Comparison of ENCODE assay signal across 8 cellular contexts in genomic region chr1:35769759-35770446, GRCh38. TPM values are rescaled to one million over a fixed set of nuclear protein-coding genes. Genes with fewer than 3 reads are reported as not detected.
DNase-seq lines count a peak whose midpoint lies in the region; ATAC-seq and TF ChIP-seq lines count a peak whose summit lies in the region.

CLSPN (minus strand) TSS chr1:35769978; CDS start chr1:35769870, 108 bp downstream.

- no peak for TF ChIP-seq POLR2A in transverse colon (IDR thresholded peaks at IDR 0.05)

- WGBS in transverse colon (ENCODE audit: low coverage in 1 of 2), 2 donors: 1 to 8% methylated on average over 2 to 25 of the region's 34 CpGs

- peak within 1 kb of the TSS; percentile 52 for H3K27ac ChIP-seq in parathyroid adenoma
- H3K27ac ChIP-seq in transverse colon: peak within 1 kb of the TSS; percentile 82 to 91 (median 87)

- peak; percentile 91 for ATAC-seq in HG02759 (IDR thresholded peaks at IDR 0.05; ENCODE audit: unreplicated experiment)
- peak; percentile 99 for ATAC-seq in Right ventricle myocardium superior (ENCODE audit: poor library complexity)

- TF ChIP-seq EP300 in transverse colon (IDR thresholded peaks at IDR 0.05; ENCODE audit: low read depth): no peak

- intact Hi-C loops in Right ventricle myocardium superior (cut with DNase I) (loop anchor here (10.0 kb wide), 1 partner anchor 205 kb away; no protein-coding TSS in a partner anchor), transverse colon (cut with DNase I; ENCODE audit: low total_unique reads) (no loop called here)

- no peaks in the 10 kb centered on the region for H3K27me3 ChIP-seq in parathyroid adenoma (ENCODE audit: control insufficient read depth, insufficient read depth, low read length)
- H3K27me3 ChIP-seq in transverse colon: no peaks in the 10 kb centered on the region

- TF ChIP-seq CTCF in GM12864 (IDR thresholded peaks at IDR 0.05; ENCODE audit: low read depth, low read length, missing control alignments) (no peak), parathyroid adenoma (IDR thresholded peaks at IDR 0.05) (no peak), transverse colon (IDR thresholded peaks at IDR 0.05) (no peak)

- H3K4me1 ChIP-seq in parathyroid adenoma: no peaks in the 10 kb centered on the region
- H3K4me1 ChIP-seq in transverse colon: peaks cover 0 to 6% (median 1%) of the 10 kb centered on the region in 4 donors

- DNase-seq in GM12864 (ENCODE audit: low read depth) (peak; percentile 88), NCI-H1417 (lab: John Stamatoyannopoulos, UW) (peak; percentile 92 to 97 (median 95)), SW 1271 (lab: John Stamatoyannopoulos, UW) (peak; percentile 71 to 92), Right ventricle myocardium superior (peak; percentile 95), transverse colon (peak; percentile 96)
- peak; percentile 93 for DNase-seq in activated naive CD8-positive, alpha-beta T cell treated with anti-CD3 and anti-CD28 coated beads, Interleukin-2, amount 50 U/mL, for 16 hours (ENCODE audit: low read depth, low spot score)

- H3K4me2 ChIP-seq in parathyroid adenoma (ENCODE audit: low read length): peak within 1 kb of the TSS; percentile 81

- H3K79me2 ChIP-seq in parathyroid adenoma: no peaks in the 10 kb centered on the region

- no peaks in the 10 kb centered on the region for H3K9me3 ChIP-seq in parathyroid adenoma (ENCODE audit: control insufficient read depth, low read length)
- H3K9me3 ChIP-seq in transverse colon: no peaks in the 10 kb centered on the region

- H3K4me3 ChIP-seq in GM12864 (ENCODE audit: low read depth, low read length): peak within 1 kb of the TSS; percentile 78
- H3K4me3 ChIP-seq in parathyroid adenoma (ENCODE audit: low read depth, low read length): peak within 1 kb of the TSS; percentile 69
- peak within 1 kb of the TSS; percentile 59 to 99 (median 84) for H3K4me3 ChIP-seq in transverse colon

- H3K36me3 ChIP-seq in parathyroid adenoma (ENCODE audit: control insufficient read depth, insufficient read depth, low read length) (no peaks in the 10 kb centered on the region), transverse colon (no peaks in the 10 kb centered on the region)

- in situ Hi-C loops in transverse colon (cut with MboI; ENCODE audit: low pct_ligation_motif_present in 1 of 4, low pct_unique_long_range_greater_than_20kb in 1 of 4, low sequenced_read_pairs in 3 of 4): loop anchor here in 2 of 4 donors (10.0 to 25.0 kb wide), 2 partner anchors 205 to 308 kb away; no protein-coding TSS in a partner anchor

- no peak within 1 kb of the TSS for H3K9ac ChIP-seq in parathyroid adenoma

- peak within 1 kb of the TSS; percentile 90 for H2AFZ ChIP-seq in parathyroid adenoma

RNA-seq across cellular contexts. Expression of gene CLSPN, which starts in this region (rescaled TPM):
- total RNA-seq in Right ventricle myocardium superior (1.1 TPM), transverse colon (under 1 TPM in 2 of 4 donors, not detected in 2; 0.79 to 0.82 TPM)

Comparison
In these comparisons a context has a peak if more than half of its experiments do, and no peak if none do; other contexts are left out.
1. Peak in every context shown above with its lines: DNase-seq, ATAC-seq, H3K4me3 ChIP-seq and H3K27ac ChIP-seq.
2. Peak in DNase-seq, H3K4me3 ChIP-seq and H3K27ac ChIP-seq in transverse colon; RNA of the gene not detected or under 1 TPM.